8 cellular contexts compared by ENCODE assay signal in genomic region chr5:53482717-53483638, GRCh38. TPM values are rescaled to one million over a fixed set of nuclear protein-coding genes. Genes with fewer than 3 reads are reported as not detected.
DNase-seq lines count a peak whose midpoint lies in the region; ATAC-seq and TF ChIP-seq lines count a peak whose summit lies in the region.

No MANE protein-coding gene starts in this region.

- H3K27me3 ChIP-seq in WERI-Rb-1 (ENCODE audit: insufficient read depth, low read depth, severe bottlenecking): peaks cover 35% of the 10 kb centered on the region

- H3K27ac ChIP-seq in WERI-Rb-1: no peak overlapping the region

- TF ChIP-seq CTCF in WERI-Rb-1 (IDR thresholded peaks at IDR 0.05; ENCODE audit: low read depth, low read length): 0 out of 2 replicates have a peak, but pooled peaks have one; percentile 11
- peak; percentile 52 for TF ChIP-seq CTCF in epithelial cell of proximal tubule (conservative IDR thresholded peaks at IDR 0.05; ENCODE audit: low read depth, low read length)

- no peaks in the 10 kb centered on the region for H3K9me3 ChIP-seq in WERI-Rb-1 (ENCODE audit: severe bottlenecking)

- DNase-seq in AG08395 (ENCODE audit: low spot score): peak; percentile 12
- DNase-seq in WERI-Rb-1: no peak
- no peak for DNase-seq in epithelial cell of proximal tubule (ENCODE audit: low read depth)
- peak; percentile 10 for DNase-seq in mucosa of gallbladder (ENCODE audit: low spot score)
- DNase-seq in LoVo (ENCODE audit: low spot score): no peak
- DNase-seq in COLO829 (ENCODE audit: low spot score): no peak

- H3K36me3 ChIP-seq in WERI-Rb-1: no peaks in the 10 kb centered on the region

- H3K4me3 ChIP-seq in WERI-Rb-1 (ENCODE audit: low read depth, low read length): no peak overlapping the region
- H3K4me3 ChIP-seq in epithelial cell of proximal tubule (ENCODE audit: low read depth, low read length): peak overlapping the region; percentile 54

- ATAC-seq in GM21825 (IDR thresholded peaks at IDR 0.05; ENCODE audit: unreplicated experiment) (peak; percentile 24), HG03378 (IDR thresholded peaks at IDR 0.05; ENCODE audit: unreplicated experiment) (no peak)

RNA-seq across cellular contexts. Expression of gene FST, which starts 2.5 kb away (rescaled TPM):
- 0.14 and 0.40 TPM in 2 replicates for total RNA-seq in epithelial cell of proximal tubule
- 3.8 TPM for total RNA-seq in mucosa of gallbladder

Comparison
In these comparisons a context has a peak if more than half of its experiments do, and no peak if none do; other contexts are left out.
1. DNase-seq: peak in AG08395 (single experiment) and mucosa of gallbladder (single experiment); none in WERI-Rb-1 (single experiment), epithelial cell of proximal tubule (single experiment), LoVo (single experiment) and COLO829 (single experiment).